14 cellular contexts compared by ENCODE assay signal in genomic region chr6:24856954-24857670, GRCh38. TPM values are rescaled to one million over a fixed set of nuclear protein-coding genes. Genes with fewer than 3 reads are reported as not detected.
DNase-seq lines count a peak whose midpoint lies in the region; ATAC-seq and TF ChIP-seq lines count a peak whose summit lies in the region.
"Had no signal": no experiment of that assay in that cellular context is flagged by ENCODE, and none has a peak within 500 bp of the region (broad histone marks: within the 10 kb centered on the region; RNA-seq: fewer than 3 reads in every experiment).

No MANE protein-coding gene starts in this region.

- peak; percentile 9 for ATAC-seq in T-helper 17 cell
- ATAC-seq in stimulated activated naive CD8-positive, alpha-beta T cell treated with anti-CD3 and anti-CD28 coated beads, Interleukin-15, Interleukin-2, amounts not matched to agents 100 U/mL and 50 U/mL, for 24 hours, result peak; percentile 10
- ATAC-seq: A549 had no signal

- TF ChIP-seq CTCF in colonic mucosa (IDR thresholded peaks at IDR 0.05), result no peak

- H3K4me3 ChIP-seq in colonic mucosa, result no peak overlapping the region
- H3K4me3 ChIP-seq: A549, Peyer's patch had no signal

- H3K4me3 Mint-ChIP-seq in T-helper 17 cell, result peak overlapping the region; percentile 88

- H3K27me3 ChIP-seq in colonic mucosa, result no peaks in the 10 kb centered on the region
- H3K27me3 ChIP-seq: Peyer's patch had no signal

- H3K36me3 Mint-ChIP-seq in T-helper 17 cell (ENCODE audit: low read depth), result peaks cover 22% of the 10 kb centered on the region

- intact Hi-C loops in colonic mucosa (cut with DNase I), result loop anchor here (2.0 kb wide), 2 partner anchors 134 to 214 kb away; no protein-coding TSS in a partner anchor

- H3K27me3 Mint-ChIP-seq in T-helper 17 cell, result no peaks in the 10 kb centered on the region

- H3K36me3 ChIP-seq in colonic mucosa, result no peaks in the 10 kb centered on the region
- H3K36me3 ChIP-seq: Peyer's patch had no signal

- peaks cover 6% of the 10 kb centered on the region for H3K4me1 ChIP-seq in colonic mucosa
- H3K4me1 ChIP-seq: A549 had no signal

- no peak overlapping the region for H3K9ac ChIP-seq in colonic mucosa (ENCODE audit: low read depth in 2 of 2, low read length in 2 of 2)
- H3K9ac ChIP-seq: KMS-11 had no signal

- H3K9me3 ChIP-seq in T-helper 17 cell (ENCODE audit: control insufficient read depth, low read length, poor library complexity, severe bottlenecking) (no peaks in the 10 kb centered on the region), colonic mucosa (no peaks in the 10 kb centered on the region)
- H3K9me3 ChIP-seq: A549, Peyer's patch had no signal

- H3K4me1 Mint-ChIP-seq in T-helper 17 cell, result peaks cover 59% of the 10 kb centered on the region

- H3K27ac Mint-ChIP-seq in T-helper 17 cell, result peak overlapping the region; percentile 96

- H3K27ac ChIP-seq in cingulate gyrus (ENCODE audit: low read depth, low read length), result peak overlapping the region; percentile 19
- H3K27ac ChIP-seq in colonic mucosa, result no peak overlapping the region
- H3K27ac ChIP-seq: A549, KMS-11 had no signal

- DNase-seq in NK-92 treated with Interleukin-12 subunit alpha and Interleukin-12 subunit beta, amount 100 ng/mL, for 24 hours (lab: John Stamatoyannopoulos, UW), result peak; percentile 10
- DNase-seq in NK-92 (lab: John Stamatoyannopoulos, UW; ENCODE audit: unreplicated experiment) (no peak), T-helper 17 cell (no peak), colonic mucosa (no peak), NOMO-1 treated with DMSO at 0.1 percent for 48 hours (lab: John Stamatoyannopoulos, UW; ENCODE audit: unreplicated experiment) (no peak), DMS53 (lab: John Stamatoyannopoulos, UW) (no peak)
- DNase-seq in stimulated activated naive CD8-positive, alpha-beta T cell treated with anti-CD3 and anti-CD28 coated beads, Interleukin-15, Interleukin-2, amounts not matched to agents 100 U/mL and 50 U/mL, for 24 hours, result peak; percentile 22
- DNase-seq: Peyer's patch had no signal

RNA-seq across cellular contexts. Expression of gene ARMH2, which starts 58.4 kb away (rescaled TPM):
- total RNA-seq in T-helper 17 cell (1 to 10 TPM; 1.1 to 2.7 TPM), colonic mucosa (not detected)
- total RNA-seq: fibroblast of lung, mononuclear cell, Peyer's patch, temporal lobe had no signal

Comparison
In these comparisons a context has a peak if more than half of its experiments do, and no peak if none do; other contexts are left out.
1. DNase-seq: peak in NK-92 treated with Interleukin-12 subunit alpha and Interleukin-12 subunit beta, amount 100 ng/mL, for 24 hours (single experiment) and stimulated activated naive CD8-positive, alpha-beta T cell treated with anti-CD3 and anti-CD28 coated beads, Interleukin-15, Interleukin-2, amounts not matched to agents 100 U/mL and 50 U/mL, for 24 hours (single experiment); none in NK-92 (single experiment), T-helper 17 cell (0 of 3), colonic mucosa (single experiment), NOMO-1 treated with DMSO at 0.1 percent for 48 hours (single experiment) and DMS53 (single experiment).